In the genomic region with DNA sequence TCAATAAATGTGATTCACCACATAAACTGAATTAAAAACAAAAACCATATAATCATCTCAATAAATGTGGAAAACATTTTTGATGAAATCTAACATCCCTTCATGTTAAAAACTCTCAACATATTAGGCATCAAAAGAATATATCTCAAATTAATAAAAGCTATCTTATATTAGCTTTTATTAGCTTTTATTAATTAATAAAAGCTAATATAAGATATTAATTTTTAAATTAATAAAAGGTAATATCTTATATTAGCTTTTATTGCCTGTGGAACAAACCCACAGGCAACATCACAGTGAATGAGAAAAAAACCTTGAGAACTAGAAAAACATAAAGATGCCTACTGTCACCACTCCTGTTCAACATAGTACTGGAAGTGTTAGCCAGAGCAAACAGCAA, we compare ENCODE assay signal across 30 cellular contexts.
"Had no signal": no experiment of that assay in that cellular context is flagged by ENCODE, and none has a peak within 500 bp of the region (broad histone marks: within the 10 kb centered on the region; RNA-seq: fewer than 3 reads in every experiment).

No MANE protein-coding gene starts in this region.

- H3K36me3 ChIP-seq: neural progenitor cell, ovary, right lobe of liver, sigmoid colon, suprapubic skin, tibial artery, transverse colon, upper lobe of right lung, uterus had no signal

- H3K27ac ChIP-seq: neural progenitor cell, ovary, parathyroid adenoma, psoas muscle, right lobe of liver, sigmoid colon, suprapubic skin, testis, tibial artery, transverse colon, upper lobe of right lung, uterus had no signal

- H3K9me3 ChIP-seq: ovary, psoas muscle, right lobe of liver, sigmoid colon, suprapubic skin, testis, tibial artery, transverse colon, upper lobe of right lung, uterus had no signal

- H3K4me1 ChIP-seq: neural progenitor cell, parathyroid adenoma, psoas muscle, right lobe of liver, sigmoid colon, suprapubic skin, testis, tibial artery, transverse colon, upper lobe of right lung, uterus had no signal

- H3K36me3 Mint-ChIP-seq: natural killer cell; neural progenitor cell; stimulated activated memory B cell treated with anti-CD40 and anti-IgM and Interleukin-4, amounts not matched to agents 10 μg/mL and 1 μg/mL and 100 μg/mL, for 72 hours; type B pancreatic cell had no signal

- H2AFZ ChIP-seq: neural progenitor cell, parathyroid adenoma had no signal

- H3K27me3 ChIP-seq: neural progenitor cell, ovary, right lobe of liver, sigmoid colon, suprapubic skin, testis, tibial artery, transverse colon, upper lobe of right lung, uterus had no signal

- H3K4me3 ChIP-seq: neural progenitor cell, ovary, psoas muscle, right lobe of liver, sigmoid colon, suprapubic skin, testis, tibial artery, transverse colon, upper lobe of right lung, uterus had no signal

- H3K4me1 Mint-ChIP-seq: natural killer cell; nephron; neural progenitor cell; stimulated activated memory B cell treated with anti-CD40 and anti-IgM and Interleukin-4, amounts not matched to agents 10 μg/mL and 1 μg/mL and 100 μg/mL, for 72 hours; stimulated activated naive CD8-positive, alpha-beta T cell treated with anti-CD3 and anti-CD28 coated beads, Interleukin-15, amount 100 ng/mL, for 72 hours had no signal

- H3K9me3 Mint-ChIP-seq: type B pancreatic cell had no signal

- H3K27me3 Mint-ChIP-seq: progenitor cell of endocrine pancreas; stimulated activated memory B cell treated with anti-CD40 and anti-IgM and Interleukin-4, amounts not matched to agents 10 μg/mL and 1 μg/mL and 100 μg/mL, for 72 hours; stimulated activated naive CD8-positive, alpha-beta T cell treated with anti-CD3 and anti-CD28 coated beads, Interleukin-15, amount 100 ng/mL, for 72 hours had no signal

- H3K79me2 ChIP-seq: parathyroid adenoma had no signal

- ATAC-seq: natural killer cell; psoas muscle; right cardiac atrium; right lobe of liver; stimulated activated memory B cell treated with anti-CD40 and anti-IgM and Interleukin-4, amounts not matched to agents 10 μg/mL and 1 μg/mL and 100 μg/mL, for 72 hours; stimulated activated naive CD8-positive, alpha-beta T cell treated with anti-CD3 and anti-CD28 coated beads, Interleukin-15, amount 100 ng/mL, for 72 hours; stimulated activated naive CD8-positive, alpha-beta T cell treated with anti-CD3 and anti-CD28 coated beads, Interleukin-15, Interleukin-2, amounts not matched to agents 100 U/mL and 50 U/mL, for 24 hours; upper lobe of right lung had no signal

- H3K27ac Mint-ChIP-seq: natural killer cell; nephron; neural progenitor cell; progenitor cell of endocrine pancreas; stimulated activated memory B cell treated with anti-CD40 and anti-IgM and Interleukin-4, amounts not matched to agents 10 μg/mL and 1 μg/mL and 100 μg/mL, for 72 hours; stimulated activated naive CD8-positive, alpha-beta T cell treated with anti-CD3 and anti-CD28 coated beads, Interleukin-15, amount 100 ng/mL, for 72 hours; type B pancreatic cell had no signal

- DNase-seq: natural killer cell; occipital lobe; ovary; posterior cingulate gyrus; psoas muscle; right cardiac atrium; right lobe of liver; sigmoid colon; small intestine; stimulated activated CD4-positive, alpha-beta T cell treated with anti-CD3 and anti-CD28 coated beads, Interleukin-15, amount 100 ng/mL, for 24 hours; stimulated activated CD4-positive, alpha-beta T cell treated with anti-CD3 and anti-CD28 coated beads, Interleukin-2, amount 100 ng/mL, for 24 hours; stimulated activated CD4-positive, alpha-beta T cell treated with anti-CD3 and anti-CD28 coated beads, Interleukin-2, amount 100 ng/mL, for 48 hours; stimulated activated CD4-positive, alpha-beta T cell treated with anti-CD3 and anti-CD28 coated beads, Interleukin-4, amount 100 ng/mL, for 24 hours; stimulated activated CD8-positive, alpha-beta memory T cell treated with anti-CD3 and anti-CD28 coated beads, Interleukin-4, amount 100 ng/mL, for 48 hours; stimulated activated naive CD4-positive, alpha-beta T cell; stimulated activated naive CD8-positive, alpha-beta T cell treated with anti-CD3 and anti-CD28 coated beads, Interleukin-15, amount 100 ng/mL, for 72 hours; stimulated activated naive CD8-positive, alpha-beta T cell treated with anti-CD3 and anti-CD28 coated beads, Interleukin-15, Interleukin-2, amounts not matched to agents 100 U/mL and 50 U/mL, for 24 hours; substantia nigra; testis; tibial artery; transverse colon; upper lobe of right lung; uterus had no signal

- H3K4me3 Mint-ChIP-seq: natural killer cell; nephron; neural progenitor cell; stimulated activated memory B cell treated with anti-CD40 and anti-IgM and Interleukin-4, amounts not matched to agents 10 μg/mL and 1 μg/mL and 100 μg/mL, for 72 hours; stimulated activated naive CD8-positive, alpha-beta T cell treated with anti-CD3 and anti-CD28 coated beads, Interleukin-15, amount 100 ng/mL, for 72 hours; type B pancreatic cell had no signal

- H3K4me2 ChIP-seq: neural progenitor cell had no signal

- FAIRE-seq: small intestine had no signal
